Comparison of ENCODE assay signal across 9 cellular contexts in genomic region chr2:112881217-112882000, GRCh38. TPM values are rescaled to one million over a fixed set of nuclear protein-coding genes. Genes with fewer than 3 reads are reported as not detected.
A peak's percentile ranks its signal among the peaks of the same experiment; 100 is the strongest.
DNase-seq lines count a peak whose midpoint lies in the region; ATAC-seq and TF ChIP-seq lines count a peak whose summit lies in the region.
"Had no signal": no experiment of that assay in that cellular context is flagged by ENCODE, and none has a peak within 500 bp of the region (broad histone marks: within the 10 kb centered on the region; RNA-seq: fewer than 3 reads in every experiment).

No MANE protein-coding gene starts in this region.

- H3K27me3 ChIP-seq in HL-60 (ENCODE audit: insufficient read depth, poor library complexity, severe bottlenecking) (no peaks in the 10 kb centered on the region), mesenchymal stem cell (ENCODE audit: control insufficient read depth in 1 of 2, insufficient read depth in 1 of 2, low read length in 2 of 2) (no peaks in the 10 kb centered on the region)
- H3K27me3 ChIP-seq: pancreas had no signal

- ATAC-seq in GM19467 (IDR thresholded peaks at IDR 0.05; ENCODE audit: unreplicated experiment) (peak; percentile 61), omental fat pad (ENCODE audit: low FRiP score) (no peak)

- peaks cover 11% of the 10 kb centered on the region for H3K4me1 ChIP-seq in mesenchymal stem cell (ENCODE audit: control insufficient read depth, insufficient read depth, low read depth, low read length)
- H3K4me1 ChIP-seq: pancreas had no signal

- no peak overlapping the region for H3K23ac ChIP-seq in mesenchymal stem cell (ENCODE audit: low read length in 2 of 2)

- H3K14ac ChIP-seq in mesenchymal stem cell (ENCODE audit: low read length in 2 of 2), result no peak overlapping the region

- intact Hi-C loops in activated T-helper 1 cell treated with anti-CD3 and anti-CD28 coated beads, Interleukin-12 subunit alpha, Interleukin-12 subunit beta, Interleukin-2, Interleukin-4 antibody, amounts not matched to agents 30 ng/mL and 10 ng/mL and 1 ng/mL, durations not matched to agents 14 hours and 24 hours and 36 hours (cut with micrococcal nuclease), result loop anchor here (1.0 kb wide), 1 partner anchor 40 kb away; no protein-coding TSS in a partner anchor

- peak overlapping the region; percentile 62 for H3K27ac ChIP-seq in HL-60 (replicated peaks)
- H3K27ac ChIP-seq in mesenchymal stem cell (ENCODE audit: low read length, poor library complexity, severe bottlenecking), result peak overlapping the region; percentile 43
- H3K27ac ChIP-seq: pancreas had no signal

- no peaks in the 10 kb centered on the region for H3K9me3 ChIP-seq in mesenchymal stem cell (ENCODE audit: control insufficient read depth, low read length)
- H3K9me3 ChIP-seq: pancreas had no signal

- H2BK15ac ChIP-seq in mesenchymal stem cell (ENCODE audit: low read depth, poor library complexity, severe bottlenecking), result no peak overlapping the region

- peaks cover 6% of the 10 kb centered on the region for H3K27me3 Mint-ChIP-seq in activated T-helper 1 cell treated with anti-CD3 and anti-CD28 coated beads, Interleukin-12 subunit alpha, Interleukin-12 subunit beta, Interleukin-2, Interleukin-4 antibody, amounts not matched to agents 30 ng/mL and 10 ng/mL and 1 ng/mL, durations not matched to agents 14 hours and 24 hours and 36 hours (ENCODE audit: insufficient read depth)

- H3K9ac ChIP-seq in mesenchymal stem cell (ENCODE audit: low read length), result peak overlapping the region; percentile 43

- peak overlapping the region; percentile 32 for H3K4me3 Mint-ChIP-seq in activated T-helper 1 cell treated with anti-CD3 and anti-CD28 coated beads, Interleukin-12 subunit alpha, Interleukin-12 subunit beta, Interleukin-2, Interleukin-4 antibody, amounts not matched to agents 30 ng/mL and 10 ng/mL and 1 ng/mL, durations not matched to agents 14 hours and 24 hours and 36 hours

- no peak overlapping the region for H2BK120ac ChIP-seq in mesenchymal stem cell (ENCODE audit: low read depth, low read length)

- H3K79me1 ChIP-seq in mesenchymal stem cell (replicated peaks; ENCODE audit: low read length, poor library complexity, severe bottlenecking), result no peaks in the 10 kb centered on the region

- peak overlapping the region; percentile 6 for H4K91ac ChIP-seq in mesenchymal stem cell (ENCODE audit: low read length)

- WGBS in mesenchymal stem cell, result 27% methylated on average over 4 of the region's 6 CpGs

- no peaks in the 10 kb centered on the region for H3K36me3 ChIP-seq in mesenchymal stem cell (ENCODE audit: control insufficient read depth in 1 of 2, insufficient read depth in 2 of 2, low read depth in 1 of 2, low read length in 2 of 2)
- H3K36me3 ChIP-seq: pancreas had no signal

- no peaks in the 10 kb centered on the region for H3K36me3 Mint-ChIP-seq in activated T-helper 1 cell treated with anti-CD3 and anti-CD28 coated beads, Interleukin-12 subunit alpha, Interleukin-12 subunit beta, Interleukin-2, Interleukin-4 antibody, amounts not matched to agents 30 ng/mL and 10 ng/mL and 1 ng/mL, durations not matched to agents 14 hours and 24 hours and 36 hours (ENCODE audit: low read depth)

- no peak overlapping the region for H3K4ac ChIP-seq in mesenchymal stem cell (ENCODE audit: low read depth in 1 of 2, low read length in 2 of 2)

- H3K27ac Mint-ChIP-seq in activated T-helper 1 cell treated with anti-CD3 and anti-CD28 coated beads, Interleukin-12 subunit alpha, Interleukin-12 subunit beta, Interleukin-2, Interleukin-4 antibody, amounts not matched to agents 30 ng/mL and 10 ng/mL and 1 ng/mL, durations not matched to agents 14 hours and 24 hours and 36 hours, result peak overlapping the region; percentile 32

- peak overlapping the region; percentile 75 to 86 for H3K18ac ChIP-seq in mesenchymal stem cell (ENCODE audit: low read depth in 1 of 2, low read length in 2 of 2)

- H3K4me1 Mint-ChIP-seq in activated T-helper 1 cell treated with anti-CD3 and anti-CD28 coated beads, Interleukin-12 subunit alpha, Interleukin-12 subunit beta, Interleukin-2, Interleukin-4 antibody, amounts not matched to agents 30 ng/mL and 10 ng/mL and 1 ng/mL, durations not matched to agents 14 hours and 24 hours and 36 hours (ENCODE audit: low read depth), result peaks cover 35% of the 10 kb centered on the region

- peak; percentile 86 for DNase-seq in GM03348 (ENCODE audit: low spot score)
- peak; percentile 77 to 93 for DNase-seq in HL-60 (ENCODE audit: low read depth in 1 of 2, low spot score in 1 of 2)
- no peak for DNase-seq in activated T-helper 1 cell treated with anti-CD3 and anti-CD28 coated beads, Interleukin-12 subunit alpha, Interleukin-12 subunit beta, Interleukin-2, Interleukin-4 antibody, amounts not matched to agents 30 ng/mL and 10 ng/mL and 1 ng/mL, durations not matched to agents 14 hours and 24 hours and 36 hours (ENCODE audit: low spot score)
- DNase-seq in mesenchymal stem cell, result peak; percentile 89
- DNase-seq in NCI-H2227 (lab: John Stamatoyannopoulos, UW; ENCODE audit: unreplicated experiment), result no peak
- DNase-seq in DMS153 treated with DMSO at 0.1 percent for 48 hours (lab: John Stamatoyannopoulos, UW; ENCODE audit: unreplicated experiment), result no peak
- no peak for DNase-seq in omental fat pad (ENCODE audit: low spot score)
- DNase-seq: pancreas had no signal

- H3K9me3 Mint-ChIP-seq in activated T-helper 1 cell treated with anti-CD3 and anti-CD28 coated beads, Interleukin-12 subunit alpha, Interleukin-12 subunit beta, Interleukin-2, Interleukin-4 antibody, amounts not matched to agents 30 ng/mL and 10 ng/mL and 1 ng/mL, durations not matched to agents 14 hours and 24 hours and 36 hours, result no peaks in the 10 kb centered on the region

- H3K4me2 ChIP-seq in mesenchymal stem cell (ENCODE audit: low read length, poor library complexity, severe bottlenecking), result no peak overlapping the region

- TF ChIP-seq CTCF in HL-60 (IDR thresholded peaks at IDR 0.05; ENCODE audit: insufficient read depth, low read length) (no peak), omental fat pad (IDR thresholded peaks at IDR 0.05) (no peak)

- no peak overlapping the region for H2BK5ac ChIP-seq in mesenchymal stem cell (ENCODE audit: low read depth, low read length, poor library complexity, severe bottlenecking)

- peak overlapping the region in 1 of 2 experiments; percentile 80 for H2BK12ac ChIP-seq in mesenchymal stem cell (ENCODE audit: low read length in 2 of 2)

- no peak overlapping the region for H3K4me3 ChIP-seq in HL-60 (replicated peaks; ENCODE audit: insufficient read depth, low read length)
- H3K4me3 ChIP-seq in mesenchymal stem cell (ENCODE audit: insufficient read depth in 1 of 2, low read depth in 1 of 2, low read length in 2 of 2), result no peak overlapping the region
- H3K4me3 ChIP-seq: pancreas had no signal

- H2AK5ac ChIP-seq in mesenchymal stem cell (ENCODE audit: low read length, severe bottlenecking), result no peak overlapping the region

- H4K8ac ChIP-seq in mesenchymal stem cell (ENCODE audit: low read length), result peak overlapping the region; percentile 43

- H2AFZ ChIP-seq in mesenchymal stem cell (ENCODE audit: low read depth, low read length), result no peak overlapping the region

RNA-seq across cellular contexts. Expression of gene IL37, which starts 29.6 kb away (rescaled TPM):
- total RNA-seq in activated T-helper 1 cell treated with anti-CD3 and anti-CD28 coated beads, Interleukin-12 subunit alpha, Interleukin-12 subunit beta, Interleukin-2, Interleukin-4 antibody, amounts not matched to agents 30 ng/mL and 10 ng/mL and 1 ng/mL, durations not matched to agents 14 hours and 24 hours and 36 hours, result not detected in 2 replicates
- polyA plus RNA-seq in mesenchymal stem cell (2013, experiment 1 of 2), result not detected
- not detected for polyA plus RNA-seq in mesenchymal stem cell (2013, experiment 2 of 2)
- not detected for total RNA-seq in omental fat pad
- total RNA-seq: pancreas had no signal
- polyA plus RNA-seq: pancreas had no signal

RNA-seq across cellular contexts. Expression of gene IL1B, which starts 44.8 kb away (rescaled TPM):
- 0.23 and 0.44 TPM in 2 replicates for total RNA-seq in activated T-helper 1 cell treated with anti-CD3 and anti-CD28 coated beads, Interleukin-12 subunit alpha, Interleukin-12 subunit beta, Interleukin-2, Interleukin-4 antibody, amounts not matched to agents 30 ng/mL and 10 ng/mL and 1 ng/mL, durations not matched to agents 14 hours and 24 hours and 36 hours
- polyA plus RNA-seq in mesenchymal stem cell (2013, experiment 1 of 2), result 5.3 TPM
- polyA plus RNA-seq in mesenchymal stem cell (2013, experiment 2 of 2), result 5.7 TPM
- total RNA-seq in omental fat pad, result 10 to 100 TPM in 2 of 4 donors, 1 to 10 TPM in 2; 2.6 to 50.5 (median 7.3) TPM

Comparison
In these comparisons a context has a peak if more than half of its experiments do, and no peak if none do; other contexts are left out.
1. DNase-seq: peak in GM03348 (single experiment), HL-60 (2 of 2) and mesenchymal stem cell (single experiment); none in activated T-helper 1 cell treated with anti-CD3 and anti-CD28 coated beads, Interleukin-12 subunit alpha, Interleukin-12 subunit beta, Interleukin-2, Interleukin-4 antibody, amounts not matched to agents 30 ng/mL and 10 ng/mL and 1 ng/mL, durations not matched to agents 14 hours and 24 hours and 36 hours (single experiment), NCI-H2227 (single experiment), DMS153 treated with DMSO at 0.1 percent for 48 hours (single experiment) and omental fat pad (single experiment).